1 cellular context compared by ENCODE assay signal in genomic region chr1:25369241-25369640, GRCh38.
TF ChIP-seq lines count a peak whose summit lies in the region.

No MANE protein-coding gene starts in this region.

TF ChIP-seq in IMR-90, 13 proteins besides CTCF, POLR2A, EP300 and RAD21:
- TF ChIP-seq RCOR1 (IDR thresholded peaks at IDR 0.05; ENCODE audit: insufficient replicate concordance, low read length) (no peak), RFX5 (IDR thresholded peaks at IDR 0.05; ENCODE audit: low read depth, low read length) (no peak), MAFK (IDR thresholded peaks at IDR 0.05; ENCODE audit: low read depth, low read length) (no peak), NFE2L2 (IDR thresholded peaks at IDR 0.05; ENCODE audit: low read depth, low read length) (no peak), FOS (IDR thresholded peaks at IDR 0.05; ENCODE audit: low read depth, low read length) (no peak), CHD1 (IDR thresholded peaks at IDR 0.05; ENCODE audit: low read depth, low read length) (no peak), USF2 (IDR thresholded peaks at IDR 0.05; ENCODE audit: low read depth, low read length) (no peak), CEBPB (IDR thresholded peaks at IDR 0.05; ENCODE audit: low read depth, low read length) (no peak), MXI1 (IDR thresholded peaks at IDR 0.05; ENCODE audit: borderline replicate concordance, low read depth, low read length) (no peak), MAZ (IDR thresholded peaks at IDR 0.05; ENCODE audit: borderline replicate concordance, low read depth, low read length) (no peak), ELK1 (IDR thresholded peaks at IDR 0.05; ENCODE audit: borderline replicate concordance, low read depth, low read length) (no peak), SMC3 (IDR thresholded peaks at IDR 0.05; ENCODE audit: low read depth, low read length) (no peak), BHLHE40 (IDR thresholded peaks at IDR 0.05; ENCODE audit: low read depth, low read length) (no peak)
